In the genomic region with DNA sequence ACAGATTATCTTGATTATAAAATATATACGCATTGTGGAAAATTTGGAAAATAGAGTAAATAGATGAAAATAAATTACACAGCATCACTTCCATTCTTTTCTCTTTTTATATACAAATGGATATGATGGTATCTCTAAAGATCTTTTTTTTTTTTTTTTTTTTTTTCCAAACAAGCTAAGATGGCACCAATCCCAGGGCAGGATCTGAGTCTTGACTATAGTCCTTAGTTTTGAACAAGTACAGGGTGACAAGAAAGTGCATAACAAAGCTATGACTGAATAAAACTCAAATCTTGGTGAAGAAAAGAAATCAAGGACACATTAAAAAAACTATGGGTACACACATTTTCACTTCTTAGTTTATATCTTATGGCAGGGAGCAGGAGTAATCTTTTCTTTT, we compare ENCODE assay signal across 11 cellular contexts. TPM values are rescaled to one million over a fixed set of nuclear protein-coding genes. Genes with fewer than 3 reads are reported as not detected.
DNase-seq lines count a peak whose midpoint lies in the region; ATAC-seq, FAIRE-seq and TF ChIP-seq lines count a peak whose summit lies in the region.
"Had no signal": no experiment of that assay in that cellular context is flagged by ENCODE, and none has a peak within 500 bp of the region (broad histone marks: within the 10 kb centered on the region; RNA-seq: fewer than 3 reads in every experiment).

No MANE protein-coding gene starts in this region.

- H2BK20ac ChIP-seq in H9 (ENCODE audit: low read depth, low read length, poor library complexity, severe bottlenecking): no peak overlapping the region

- H3K9ac ChIP-seq in H9 (ENCODE audit: extremely low read depth, insufficient read length, low read length): no peak overlapping the region

- H3K18ac ChIP-seq in H9 (ENCODE audit: insufficient read length, low read depth, low read length): no peak overlapping the region

- H3K27ac Mint-ChIP-seq in H9: no peak overlapping the region; a peak in 1 of 7 replicates

- no peak overlapping the region for H4K91ac ChIP-seq in H9 (ENCODE audit: insufficient read length, low read depth, low read length)

- CTCF ChIA-PET in A549 (lab: Yijun Ruan, JAX): interaction anchor here (0.7 to 4.4 kb wide), 7 partner anchors 11 to 200 kb away, joined by 3 to 23 read pairs (median 3); no protein-coding TSS in a partner anchor

- ATAC-seq in A549 (no peak; a peak in 1 of 6 replicates), aorta (ENCODE audit: low FRiP score) (no peak), HG02884 (IDR thresholded peaks at IDR 0.05; ENCODE audit: unreplicated experiment) (no peak)

- no peak for DNase-seq in A549 (ENCODE audit: low read depth in 1 of 2, low spot score in 1 of 2)
- DNase-seq in HL-60 (ENCODE audit: low read depth in 1 of 2, low spot score in 1 of 2): no peak
- no peak for DNase-seq in ascending aorta (ENCODE audit: low spot score in 2 of 2)
- no peak for DNase-seq in NCI-H2081 (lab: John Stamatoyannopoulos, UW)
- no peak for DNase-seq in H9
- DNase-seq in aorta: no peak
- DNase-seq: activated CD4-positive, CD25-positive, alpha-beta regulatory T cell; CD8-positive, alpha-beta memory T cell had no signal

- no peak overlapping the region for H2AK5ac ChIP-seq in H9 (ENCODE audit: insufficient read length, low read length)

- TF ChIP-seq CTCF in A549 (IDR thresholded peaks at IDR 0.05) (no peak), HL-60 (IDR thresholded peaks at IDR 0.05; ENCODE audit: insufficient read depth, low read length) (no peak), ascending aorta (IDR thresholded peaks at IDR 0.05) (no peak), H9 (conservative IDR thresholded peaks at IDR 0.05) (no peak)

- no peak overlapping the region for H3K4me3 ChIP-seq in A549
- H3K4me3 ChIP-seq in HL-60 (replicated peaks; ENCODE audit: insufficient read depth, low read length): no peak overlapping the region
- no peak overlapping the region for H3K4me3 ChIP-seq in ascending aorta
- no peak overlapping the region for H3K4me3 ChIP-seq in muscle layer of duodenum (ENCODE audit: low read depth in 1 of 2, low read length in 2 of 2)
- no peak overlapping the region for H3K4me3 ChIP-seq in aorta (ENCODE audit: low read length in 2 of 2)
- H3K4me3 ChIP-seq: MG63 had no signal

- H3K9me3 ChIP-seq in A549 (no peaks in the 10 kb centered on the region), ascending aorta (no peaks in the 10 kb centered on the region), muscle layer of duodenum (ENCODE audit: control insufficient read depth in 1 of 2, low read length in 2 of 2) (no peaks in the 10 kb centered on the region), H9 (ENCODE audit: control insufficient read depth, low read depth, low read length) (no peaks in the 10 kb centered on the region), aorta (ENCODE audit: control insufficient read depth, low read length) (no peaks in the 10 kb centered on the region)
- H3K9me3 ChIP-seq: MG63 had no signal

- peaks cover 12 to 24% of the 10 kb centered on the region in 2 experiments for H3K4me1 Mint-ChIP-seq in H9

- no peaks in the 10 kb centered on the region; a peak in 1 of 5 replicates for H3K9me3 Mint-ChIP-seq in H9

- POLR2A ChIA-PET in A549 (lab: Yijun Ruan, JAX): interaction anchor here (1.0 kb wide), 1 partner anchor 12 kb away, joined by 9 read pairs; no protein-coding TSS in a partner anchor

- no peak overlapping the region for H3K4me3 Mint-ChIP-seq in H9

- H4K8ac ChIP-seq in H9 (replicated peaks; ENCODE audit: insufficient read length, low read depth, low read length): no peak overlapping the region

- no peak for TF ChIP-seq EP300 in A549 (IDR thresholded peaks at IDR 0.05)

- H3K4me1 ChIP-seq in A549: peaks cover 46% of the 10 kb centered on the region
- peaks cover 0 to 38% of the 10 kb centered on the region in 2 donors for H3K4me1 ChIP-seq in ascending aorta
- H3K4me1 ChIP-seq in muscle layer of duodenum (ENCODE audit: control insufficient read depth in 1 of 2, insufficient read depth in 2 of 2, low read length in 2 of 2): peaks cover 12 to 23% of the 10 kb centered on the region in 2 donors
- H3K4me1 ChIP-seq in H9 (ENCODE audit: insufficient read depth, low read length): no peaks in the 10 kb centered on the region
- H3K4me1 ChIP-seq in aorta (ENCODE audit: control insufficient read depth in 1 of 2, insufficient read depth in 2 of 2, low read length in 2 of 2): peaks cover 0 to 10% of the 10 kb centered on the region in 2 donors

- TF ChIP-seq POLR2A in A549 (IDR thresholded peaks at IDR 0.05; ENCODE audit: low read length): no peak

- H3K4me2 ChIP-seq in A549 (peak overlapping the region; percentile 76), H9 (ENCODE audit: insufficient read depth, insufficient read length, low read length) (no peak overlapping the region)

- no peak overlapping the region for H3K56ac ChIP-seq in H9 (ENCODE audit: insufficient read length, low read depth, low read length)

- H2BK120ac ChIP-seq in H9 (ENCODE audit: low read depth, low read length, poor library complexity, severe bottlenecking): no peak overlapping the region

- no peak overlapping the region for H3K14ac ChIP-seq in H9 (ENCODE audit: insufficient read depth, low read length)

- H4K5ac ChIP-seq in H9 (ENCODE audit: insufficient read length, low read depth, low read length): no peak overlapping the region

- no peaks in the 10 kb centered on the region for H3K23me2 ChIP-seq in H9 (ENCODE audit: insufficient read length, low read depth, low read length, poor library complexity, severe bottlenecking)

- no peaks in the 10 kb centered on the region for H3K27me3 Mint-ChIP-seq in H9 (ENCODE audit: low read depth)
- H3K27me3 Mint-ChIP-seq: CD8-positive, alpha-beta memory T cell had no signal

- H3K27ac ChIP-seq in A549: peak overlapping the region; percentile 6 to 59; a peak in 4 of 6 replicates
- peak overlapping the region; percentile 43 for H3K27ac ChIP-seq in HL-60 (replicated peaks)
- peak overlapping the region; percentile 56 to 76 for H3K27ac ChIP-seq in ascending aorta
- peak overlapping the region; percentile 47 for H3K27ac ChIP-seq in muscle layer of duodenum (ENCODE audit: low read length)
- no peak overlapping the region for H3K27ac ChIP-seq in H9 (ENCODE audit: insufficient read length, low read depth, low read length)
- H3K27ac ChIP-seq in aorta (ENCODE audit: low read depth in 1 of 2, low read length in 2 of 2): no peak overlapping the region

- no peak for FAIRE-seq in A549 (lab: Jason Lieb, UNC)

- no peak overlapping the region for H3K23ac ChIP-seq in H9 (ENCODE audit: insufficient read length, low read depth, low read length)

- H3K27me3 ChIP-seq in HL-60 (ENCODE audit: insufficient read depth, poor library complexity, severe bottlenecking): no peaks in the 10 kb centered on the region
- no peaks in the 10 kb centered on the region for H3K27me3 ChIP-seq in ascending aorta
- H3K27me3 ChIP-seq in muscle layer of duodenum (ENCODE audit: low read depth, low read length): no peaks in the 10 kb centered on the region
- H3K27me3 ChIP-seq in H9 (ENCODE audit: insufficient read depth, low read length): no peaks in the 10 kb centered on the region
- H3K27me3 ChIP-seq in aorta (ENCODE audit: control insufficient read depth in 1 of 2, insufficient read depth in 2 of 2, low read length in 1 of 2): no peaks in the 10 kb centered on the region
- H3K27me3 ChIP-seq: MG63 had no signal

- H2BK5ac ChIP-seq in H9 (ENCODE audit: insufficient read length, low read length): no peak overlapping the region

- H3K79me1 ChIP-seq in H9 (ENCODE audit: insufficient read depth, low read depth, low read length, poor library complexity, severe bottlenecking): no peaks in the 10 kb centered on the region

- H3T11ph ChIP-seq in H9 (ENCODE audit: low read length): no peak overlapping the region

- intact Hi-C loops in ascending aorta (cut with DNase I): loop anchor here (5.0 kb wide), 1 partner anchor 85 kb away; no protein-coding TSS in a partner anchor
- intact Hi-C loops in aorta (cut with DNase I): loop anchor here in 1 of 2 donors (5.0 kb wide), 1 partner anchor 200 kb away; no protein-coding TSS in a partner anchor

- H3K4ac ChIP-seq in H9 (ENCODE audit: low read depth, low read length): no peak overlapping the region

- no peak overlapping the region for H2BK12ac ChIP-seq in H9 (ENCODE audit: insufficient read length, low read depth, low read length)

- H3K36me3 Mint-ChIP-seq in H9 (ENCODE audit: insufficient read depth in 1 of 3, low read depth in 3 of 3): no peaks in the 10 kb centered on the region

- no peak for TF ChIP-seq RAD21 in A549 (conservative IDR thresholded peaks at IDR 0.05 in 1 of 2, IDR thresholded peaks at IDR 0.05 in 1 of 2)

- no peak overlapping the region for H2BK15ac ChIP-seq in H9 (ENCODE audit: low read depth, low read length)

- H3K36me3 ChIP-seq in ascending aorta (no peaks in the 10 kb centered on the region), muscle layer of duodenum (ENCODE audit: control insufficient read depth in 1 of 2, insufficient read depth in 2 of 2, low read length in 2 of 2) (no peaks in the 10 kb centered on the region), aorta (ENCODE audit: control insufficient read depth in 1 of 2, insufficient read depth in 2 of 2, low read length in 1 of 2) (no peaks in the 10 kb centered on the region)

- H3K79me2 ChIP-seq in H9 (ENCODE audit: insufficient read depth, low read length): no peaks in the 10 kb centered on the region

- no peaks in the 10 kb centered on the region for H4K20me1 ChIP-seq in H9 (ENCODE audit: control insufficient read depth, insufficient read depth, insufficient read length)

- H2AFZ ChIP-seq in H9 (ENCODE audit: low read length): no peak overlapping the region

- 98% methylated on average over 1 of the region's 1 CpG for WGBS in A549 (ENCODE audit: missing lambda C conversion rate)
- no CpG with 5 or more reads among the region's 1 CpG for WGBS in H9 (ENCODE audit: extremely low coverage, insufficient read length, low lambda C conversion rate)
- 90 to 92% methylated on average over 1 of the region's 1 CpG for WGBS in aorta, 2 donors

TF ChIP-seq in A549, 52 proteins besides CTCF, POLR2A, EP300 and RAD21 (continues in another document):
- TF ChIP-seq HOXA7 (CRISPR knock-in tag; IDR thresholded peaks at IDR 0.05) (no peak), RFX5 (IDR thresholded peaks at IDR 0.05) (no peak), NR3C1 (IDR thresholded peaks at IDR 0.05) (no peak), FOSL2 (IDR thresholded peaks at IDR 0.05) (no peak), FOSL2 (CRISPR knock-in tag; IDR thresholded peaks at IDR 0.05) (no peak)

RNA-seq across cellular contexts. Expression of a gene that starts 42.6 kb away (rescaled TPM):
- 18.3 and 33.6 TPM in 2 replicates for polyA plus RNA-seq in A549 (2011; rRNA removed)
- 6.2 and 7.9 TPM in 2 replicates for polyA plus RNA-seq in A549 (2012; cell fraction: cytosol; rRNA removed)
- 5.8 and 12.2 TPM in 2 replicates for polyA plus RNA-seq in A549 (2012; cell fraction: nucleus; rRNA removed)
- 25.6 to 29.3 TPM (median 26.7 TPM) in 3 replicates for polyA plus RNA-seq in A549 (2017; fragmentation: RNase III; extraction: RNeasy Plus Mini Kit Qiagen cat#74134 plus additional on column Dnase treatment)
- 12.2 and 13.2 TPM in 2 replicates for polyA minus RNA-seq in A549 (2011; rRNA and poly(A)+ RNA removed)
- 0.64 TPM for total RNA-seq in ascending aorta
- 39.2 and 41.2 TPM in 2 replicates for total RNA-seq in H9 (2021)
- 10 to 100 TPM; 26.9 to 27.4 TPM for total RNA-seq in aorta
- 10 to 100 TPM; 12.3 to 19.9 TPM for polyA plus RNA-seq in aorta

Comparison
In these comparisons a context has a peak if more than half of its experiments do, and no peak if none do; other contexts are left out.
1. H3K27ac ChIP-seq: peak in A549 (2 of 2), HL-60 (single experiment), ascending aorta (2 of 2) and muscle layer of duodenum (single experiment); none in H9 (single experiment) and aorta (0 of 2).
2. RNA of a gene that starts 42.6 kb away (total RNA-seq): 39.2 to 41.2 TPM in H9 and 26.9 to 27.4 TPM in aorta; 0.64 TPM in ascending aorta (single experiment); every median in the first group is over 10 times any median in the second.